Comparison of ENCODE assay signal across 8 cellular contexts in genomic region chr10:60237977-60238376, GRCh38.
A peak's percentile ranks its signal among the peaks of the same experiment; 100 is the strongest.
DNase-seq lines count a peak whose midpoint lies in the region; ATAC-seq, FAIRE-seq and TF ChIP-seq lines count a peak whose summit lies in the region.

No MANE protein-coding gene starts in this region.

- H3K27me3 ChIP-seq in ovary = no peaks in the 10 kb centered on the region

- peak; percentile 43 for ATAC-seq in HG03045 (IDR thresholded peaks at IDR 0.05; ENCODE audit: unreplicated experiment)
- ATAC-seq in activated CD8-positive, alpha-beta T cell treated with anti-CD3 and anti-CD28 coated beads, Interleukin-2, amount 10 ng/mL, durations not matched to agents 7 days and 5 days = peak; percentile 56

- H3K4me3 ChIP-seq in kidney (ENCODE audit: low read length in 2 of 2) (no peak overlapping the region), ovary (no peak overlapping the region)

- 28 to 58% (median 42%) methylated on average over 5 of the region's 5 CpGs for WGBS in ovary, 3 donors

- peak; percentile 34 for DNase-seq in activated naive CD4-positive, alpha-beta T cell treated with anti-CD3 and anti-CD28 coated beads for 36 hours
- DNase-seq in activated naive CD4-positive, alpha-beta T cell treated with Interleukin-2 at 50 U/mL for 16 hours = no peak
- no peak for DNase-seq in activated CD8-positive, alpha-beta T cell treated with anti-CD3 and anti-CD28 coated beads, Interleukin-2, amount 10 ng/mL, durations not matched to agents 7 days and 5 days
- DNase-seq in kidney (no peak), ovary (no peak), DMS79 (lab: John Stamatoyannopoulos, UW) (no peak)

- H3K9ac ChIP-seq in kidney (ENCODE audit: low read length in 2 of 2) = no peak overlapping the region

- POLR2A ChIA-PET in activated CD8-positive, alpha-beta T cell treated with anti-CD3 and anti-CD28 coated beads, Interleukin-2, amount 10 ng/mL, durations not matched to agents 7 days and 5 days (lab: Charles Lee) = interaction anchor here (1.3 kb wide), 1 partner anchor 540 kb away, joined by 4 read pairs; the partner anchor contains the start of gene CDK1

- H3K9me3 ChIP-seq in kidney (ENCODE audit: control insufficient read depth in 1 of 2, low read length in 2 of 2) (no peaks in the 10 kb centered on the region), ovary (no peaks in the 10 kb centered on the region)

- H3K9me3 Mint-ChIP-seq in activated naive CD4-positive, alpha-beta T cell treated with anti-CD3 and anti-CD28 coated beads for 36 hours = no peaks in the 10 kb centered on the region
- H3K9me3 Mint-ChIP-seq in activated CD8-positive, alpha-beta T cell treated with anti-CD3 and anti-CD28 coated beads, Interleukin-2, amount 10 ng/mL, durations not matched to agents 7 days and 5 days (ENCODE audit: insufficient read depth) = no peaks in the 10 kb centered on the region
- H3K9me3 Mint-ChIP-seq in stimulated activated naive CD8-positive, alpha-beta T cell treated with anti-CD3 and anti-CD28 coated beads, Interleukin-15, Interleukin-2, amounts not matched to agents 100 ng/mL and 50 ng/mL, for 24 hours = no peaks in the 10 kb centered on the region

- peaks cover 0 to 2% of the 10 kb centered on the region in 2 donors for H3K4me1 ChIP-seq in kidney (ENCODE audit: control insufficient read depth in 1 of 2, insufficient read depth in 1 of 2, low read depth in 1 of 2, low read length in 2 of 2)
- H3K4me1 ChIP-seq in ovary (ENCODE audit: insufficient read depth) = peaks cover 4% of the 10 kb centered on the region

- H3K36me3 ChIP-seq in kidney (ENCODE audit: control insufficient read depth in 1 of 2, insufficient read depth in 2 of 2, low read length in 2 of 2) (no peaks in the 10 kb centered on the region), ovary (no peaks in the 10 kb centered on the region)

- no peak overlapping the region for H3K27ac ChIP-seq in kidney (ENCODE audit: low read depth in 2 of 2, low read length in 2 of 2)
- H3K27ac ChIP-seq in ovary = no peak overlapping the region

- FAIRE-seq in kidney (lab: Jason Lieb, UNC) = no peak

- intact Hi-C loops in activated naive CD4-positive, alpha-beta T cell treated with anti-CD3 and anti-CD28 coated beads for 36 hours (cut with micrococcal nuclease) = loop anchor here (1.0 to 5.0 kb wide), 6 partner anchors 197 to 539 kb away; partner anchors contain the start of gene CDK1
- intact Hi-C loops in kidney (cut with DNase I) = no loop called here
- intact Hi-C loops in ovary (cut with DNase I) = no loop called here

- TF ChIP-seq POLR2A in ovary (IDR thresholded peaks at IDR 0.05) = no peak

- TF ChIP-seq CTCF in kidney (IDR thresholded peaks at IDR 0.05; ENCODE audit: borderline replicate concordance, extremely low read depth, insufficient read depth) = no peak
- TF ChIP-seq CTCF in ovary (IDR thresholded peaks at IDR 0.05) = no peak

- TF ChIP-seq EP300 in ovary (IDR thresholded peaks at IDR 0.05) = no peak

- peak overlapping the region; percentile 11 for H3K27ac Mint-ChIP-seq in activated naive CD4-positive, alpha-beta T cell treated with anti-CD3 and anti-CD28 coated beads for 36 hours
- peak overlapping the region; percentile 62 for H3K27ac Mint-ChIP-seq in activated CD8-positive, alpha-beta T cell treated with anti-CD3 and anti-CD28 coated beads, Interleukin-2, amount 10 ng/mL, durations not matched to agents 7 days and 5 days
- H3K27ac Mint-ChIP-seq in stimulated activated naive CD8-positive, alpha-beta T cell treated with anti-CD3 and anti-CD28 coated beads, Interleukin-15, Interleukin-2, amounts not matched to agents 100 ng/mL and 50 ng/mL, for 24 hours = no peak overlapping the region

- no peaks in the 10 kb centered on the region for H3K27me3 Mint-ChIP-seq in activated naive CD4-positive, alpha-beta T cell treated with anti-CD3 and anti-CD28 coated beads for 36 hours (ENCODE audit: low read depth)
- H3K27me3 Mint-ChIP-seq in activated CD8-positive, alpha-beta T cell treated with anti-CD3 and anti-CD28 coated beads, Interleukin-2, amount 10 ng/mL, durations not matched to agents 7 days and 5 days (ENCODE audit: low read depth) = no peaks in the 10 kb centered on the region
- no peaks in the 10 kb centered on the region for H3K27me3 Mint-ChIP-seq in stimulated activated naive CD8-positive, alpha-beta T cell treated with anti-CD3 and anti-CD28 coated beads, Interleukin-15, Interleukin-2, amounts not matched to agents 100 ng/mL and 50 ng/mL, for 24 hours

- no peaks in the 10 kb centered on the region for H3K36me3 Mint-ChIP-seq in activated naive CD4-positive, alpha-beta T cell treated with anti-CD3 and anti-CD28 coated beads for 36 hours (ENCODE audit: low read depth)
- no peaks in the 10 kb centered on the region for H3K36me3 Mint-ChIP-seq in activated CD8-positive, alpha-beta T cell treated with anti-CD3 and anti-CD28 coated beads, Interleukin-2, amount 10 ng/mL, durations not matched to agents 7 days and 5 days (ENCODE audit: low read depth)
- H3K36me3 Mint-ChIP-seq in stimulated activated naive CD8-positive, alpha-beta T cell treated with anti-CD3 and anti-CD28 coated beads, Interleukin-15, Interleukin-2, amounts not matched to agents 100 ng/mL and 50 ng/mL, for 24 hours (ENCODE audit: low read depth) = no peaks in the 10 kb centered on the region

- CTCF ChIA-PET in activated naive CD4-positive, alpha-beta T cell treated with anti-CD3 and anti-CD28 coated beads for 36 hours (lab: Charles Lee) = interaction anchor here (0.7 to 1.3 kb wide), 5 partner anchors 8 to 408 kb away, joined by 3 to 4 read pairs (median 3); no protein-coding TSS in a partner anchor
- CTCF ChIA-PET in activated CD8-positive, alpha-beta T cell treated with anti-CD3 and anti-CD28 coated beads, Interleukin-2, amount 10 ng/mL, durations not matched to agents 7 days and 5 days (lab: Charles Lee) = interaction anchor here (0.6 to 2.1 kb wide), 13 partner anchors 26 to 413 kb away, joined by 3 to 17 read pairs (median 4); no protein-coding TSS in a partner anchor

- no peak overlapping the region for H3K4me3 Mint-ChIP-seq in activated naive CD4-positive, alpha-beta T cell treated with anti-CD3 and anti-CD28 coated beads for 36 hours
- H3K4me3 Mint-ChIP-seq in activated CD8-positive, alpha-beta T cell treated with anti-CD3 and anti-CD28 coated beads, Interleukin-2, amount 10 ng/mL, durations not matched to agents 7 days and 5 days = peak overlapping the region; percentile 54
- peak overlapping the region; percentile 30 for H3K4me3 Mint-ChIP-seq in stimulated activated naive CD8-positive, alpha-beta T cell treated with anti-CD3 and anti-CD28 coated beads, Interleukin-15, Interleukin-2, amounts not matched to agents 100 ng/mL and 50 ng/mL, for 24 hours

- peaks cover 17% of the 10 kb centered on the region for H3K4me1 Mint-ChIP-seq in activated naive CD4-positive, alpha-beta T cell treated with anti-CD3 and anti-CD28 coated beads for 36 hours (ENCODE audit: low read depth)
- H3K4me1 Mint-ChIP-seq in activated CD8-positive, alpha-beta T cell treated with anti-CD3 and anti-CD28 coated beads, Interleukin-2, amount 10 ng/mL, durations not matched to agents 7 days and 5 days (ENCODE audit: low read depth) = peaks cover 25% of the 10 kb centered on the region
- H3K4me1 Mint-ChIP-seq in stimulated activated naive CD8-positive, alpha-beta T cell treated with anti-CD3 and anti-CD28 coated beads, Interleukin-15, Interleukin-2, amounts not matched to agents 100 ng/mL and 50 ng/mL, for 24 hours (ENCODE audit: low read depth) = peaks cover 32% of the 10 kb centered on the region
